9 cellular contexts compared by ENCODE assay signal in the genomic region with DNA sequence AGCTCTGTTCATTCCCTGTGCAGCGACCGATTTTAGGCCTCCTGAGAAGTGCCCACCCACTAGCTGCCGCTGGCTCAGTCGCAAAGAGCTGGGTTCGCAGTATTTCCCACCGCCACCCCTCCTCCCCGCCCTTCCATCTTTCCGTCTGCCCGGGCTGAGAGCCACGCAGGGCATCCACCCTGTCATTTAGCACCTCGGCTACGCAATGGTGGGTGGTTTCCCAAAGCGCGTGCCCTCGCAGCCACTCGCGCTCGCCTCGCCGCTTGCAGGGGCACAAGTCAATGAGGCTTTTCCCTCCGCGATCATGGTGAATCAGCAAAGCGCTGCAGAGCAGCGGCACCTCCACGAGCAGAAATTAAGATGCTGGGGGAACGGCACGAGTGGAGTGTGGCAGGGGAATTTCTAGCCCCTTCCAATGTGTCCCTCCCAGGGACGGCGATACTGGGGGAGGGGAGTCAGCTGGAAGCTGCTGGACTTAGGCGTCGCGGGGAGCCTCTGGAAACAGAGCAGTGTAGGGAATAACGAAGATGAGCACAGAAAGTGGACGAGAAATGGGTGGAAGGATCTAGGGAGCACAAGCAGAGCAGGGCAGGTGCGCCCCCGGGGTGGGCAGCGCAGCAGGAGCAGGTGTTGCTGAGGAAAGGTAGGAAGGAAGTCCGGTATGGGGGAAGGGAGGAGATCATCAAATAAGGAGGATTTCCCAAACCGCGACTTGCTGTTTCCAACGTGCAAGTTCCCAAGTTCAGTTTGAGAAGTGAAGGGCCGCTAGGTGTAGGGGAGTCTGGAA. TPM values are rescaled to one million over a fixed set of nuclear protein-coding genes. Genes with fewer than 3 reads are reported as not detected.
DNase-seq lines count a peak whose midpoint lies in the region; ATAC-seq, FAIRE-seq and TF ChIP-seq lines count a peak whose summit lies in the region.
"Had no signal": no experiment of that assay in that cellular context is flagged by ENCODE, and none has a peak within 500 bp of the region (broad histone marks: within the 10 kb centered on the region; RNA-seq: fewer than 3 reads in every experiment).

No MANE protein-coding gene starts in this region.

- TF ChIP-seq CTCF in A549 (IDR thresholded peaks at IDR 0.05) (no peak), osteoblast (IDR thresholded peaks at IDR 0.05; ENCODE audit: extremely low read depth, low read depth, low read length) (no peak)

- POLR2A ChIA-PET in A549 (lab: Yijun Ruan, JAX), result no interaction called here

- no peak for TF ChIP-seq RAD21 in A549 (conservative IDR thresholded peaks at IDR 0.05 in 1 of 2, IDR thresholded peaks at IDR 0.05 in 1 of 2)

- WGBS in A549 (ENCODE audit: missing lambda C conversion rate), result 9% methylated on average over 24 of the region's 42 CpGs
- 0 to 1% methylated on average over 41 to 42 of the region's 42 CpGs for WGBS in ectodermal cell, 2 experiments

- no peaks in the 10 kb centered on the region for H3K36me3 ChIP-seq in H7 (replicated peaks; ENCODE audit: control insufficient read depth, insufficient read depth, low read length)
- no peaks in the 10 kb centered on the region for H3K36me3 ChIP-seq in ectodermal cell (ENCODE audit: control insufficient read depth, insufficient read depth, low read length)
- no peaks in the 10 kb centered on the region for H3K36me3 ChIP-seq in osteoblast (ENCODE audit: insufficient read depth, low read length)

- H3K27me3 ChIP-seq in H7 (ENCODE audit: control insufficient read depth, insufficient read depth, low read length) (peaks cover 19% of the 10 kb centered on the region), ectodermal cell (ENCODE audit: control insufficient read depth, insufficient read depth, low read length, poor library complexity, severe bottlenecking) (peaks cover 68% of the 10 kb centered on the region), osteoblast (ENCODE audit: insufficient read depth, low read length) (peaks cover 49% of the 10 kb centered on the region)

- no peaks in the 10 kb centered on the region for H4K20me1 ChIP-seq in osteoblast (ENCODE audit: insufficient read depth, low read length)

- peak in 1 of 2 experiments; percentile 41; a peak in 3 of 6 replicates for ATAC-seq in A549

- H3K79me2 ChIP-seq in osteoblast (ENCODE audit: insufficient read depth, low read length), result no peaks in the 10 kb centered on the region

- TF ChIP-seq POLR2A in A549 (IDR thresholded peaks at IDR 0.05; ENCODE audit: low read length), result no peak

- peak overlapping the region; percentile 8; the same call in 1 of the 3 replicates for H3K4me3 ChIP-seq in A549
- peak overlapping the region; percentile 74 for H3K4me3 ChIP-seq in H7 (ENCODE audit: insufficient read depth, low read depth, low read length)
- H3K4me3 ChIP-seq in ectodermal cell (ENCODE audit: insufficient read depth, low read depth, low read length), result peak overlapping the region; percentile 20
- H3K4me3 ChIP-seq in osteoblast (ENCODE audit: insufficient read depth, low read length), result no peak overlapping the region

- CTCF ChIA-PET in A549 (lab: Yijun Ruan, JAX), result interaction anchor here (2.5 kb wide), 1 partner anchor 18 kb away, joined by 5 read pairs; no protein-coding TSS in a partner anchor

- H3K4me1 ChIP-seq in A549 (peaks cover 17% of the 10 kb centered on the region), ectodermal cell (ENCODE audit: control insufficient read depth, insufficient read depth, low read length) (no peaks in the 10 kb centered on the region), osteoblast (ENCODE audit: insufficient read depth, low read length) (no peaks in the 10 kb centered on the region)

- FAIRE-seq in A549 (lab: Jason Lieb, UNC), result no peak

- no peak for TF ChIP-seq EP300 in A549 (IDR thresholded peaks at IDR 0.05)

- H3K9me3 ChIP-seq in A549, result no peaks in the 10 kb centered on the region
- H3K9me3 ChIP-seq in ectodermal cell (ENCODE audit: control insufficient read depth, low read length), result no peaks in the 10 kb centered on the region
- H3K9me3 ChIP-seq in osteoblast (ENCODE audit: low read depth, low read length), result no peaks in the 10 kb centered on the region

- H3K4me2 ChIP-seq in A549 (peak overlapping the region; percentile 94), osteoblast (ENCODE audit: insufficient read depth, low read length) (no peak overlapping the region)

- no peak overlapping the region for H3K27ac ChIP-seq in A549
- H3K27ac ChIP-seq in ectodermal cell (ENCODE audit: insufficient read depth, low read depth, low read length, poor library complexity, severe bottlenecking), result no peak overlapping the region
- no peak overlapping the region for H3K27ac ChIP-seq in osteoblast (ENCODE audit: low read depth, low read length)

- no peak overlapping the region for H2AFZ ChIP-seq in osteoblast (ENCODE audit: low read length)

- DNase-seq in A549 (ENCODE audit: low read depth in 1 of 2, low spot score in 1 of 2) (no peak), H7 (peak; percentile 69), osteoblast (ENCODE audit: insufficient read length, low spot score, missing footprints) (peak; percentile 61), HUDEP-2 (lab: John Stamatoyannopoulos, UW; ENCODE audit: unreplicated experiment in 76 of 76) (no peak), DMS79 treated with DMSO at 0.1 percent for 48 hours (lab: John Stamatoyannopoulos, UW) (no peak), KG1 (lab: John Stamatoyannopoulos, UW) (no peak)
- DNase-seq in effector CD8-positive, alpha-beta T cell (lab: John Stamatoyannopoulos, UW), result no peak
- DNase-seq: DMS79 had no signal

TF ChIP-seq in A549, 52 proteins besides CTCF, POLR2A, EP300 and RAD21:
- TF ChIP-seq EHMT2 (IDR thresholded peaks at IDR 0.05; ENCODE audit: low read depth), result no peak
- no peak for TF ChIP-seq RFX5 (IDR thresholded peaks at IDR 0.05)
- no peak for TF ChIP-seq RNF2 (IDR thresholded peaks at IDR 0.05; ENCODE audit: borderline replicate concordance, low read depth)
- TF ChIP-seq HMGXB4 (CRISPR knock-in tag; IDR thresholded peaks at IDR 0.05; ENCODE audit: borderline replicate concordance), result no peak
- TF ChIP-seq HOXA7 (CRISPR knock-in tag; IDR thresholded peaks at IDR 0.05), result no peak
- TF ChIP-seq HOXB13 (CRISPR knock-in tag; IDR thresholded peaks at IDR 0.05; ENCODE audit: low read depth), result no peak
- no peak for TF ChIP-seq ZC3H11A (IDR thresholded peaks at IDR 0.05)
- TF ChIP-seq ESRRA (IDR thresholded peaks at IDR 0.05; ENCODE audit: borderline replicate concordance, low read length), result no peak

RNA-seq across cellular contexts. Expression of gene PTCHD1, which starts 2.4 kb away (rescaled TPM):
- polyA plus RNA-seq in A549 (2011; rRNA removed) (not detected in 2 replicates), A549 (2017; fragmentation: RNase III; extraction: RNeasy Plus Mini Kit Qiagen cat#74134 plus additional on column Dnase treatment) (not detected in 3 replicates)
- not detected in 2 replicates for polyA plus RNA-seq in A549 (2012; cell fraction: cytosol; rRNA removed)
- polyA plus RNA-seq in A549 (2012; cell fraction: nucleus; rRNA removed), result not detected in 2 replicates
- not detected in 2 replicates for polyA minus RNA-seq in A549 (2011; rRNA and poly(A)+ RNA removed)
- 4.3 and 5.7 TPM in 2 replicates for total RNA-seq in H7 (2014; rRNA removed; shearing (Covaris generic))
- 0.02 TPM for polyA plus RNA-seq in ectodermal cell (2013, experiment 1 of 4)
- 0.11 TPM for polyA plus RNA-seq in ectodermal cell (2013, experiment 2 of 4)
- polyA plus RNA-seq in ectodermal cell (2013, experiment 3 of 4), result under 0.01 TPM
- polyA plus RNA-seq in ectodermal cell (2013, experiment 4 of 4), result 0.04 TPM
- total RNA-seq in osteoblast, result not detected in 2 replicates

Comparison
In these comparisons a context has a peak if more than half of its experiments do, and no peak if none do; other contexts are left out.
1. DNase-seq: peak in H7 (single experiment) and osteoblast (single experiment); none in A549 (0 of 2), HUDEP-2 (0 of 76), DMS79 treated with DMSO at 0.1 percent for 48 hours (single experiment), KG1 (single experiment) and effector CD8-positive, alpha-beta T cell (single experiment).